ENCODE assay signal across 8 cellular contexts in the genomic region with DNA sequence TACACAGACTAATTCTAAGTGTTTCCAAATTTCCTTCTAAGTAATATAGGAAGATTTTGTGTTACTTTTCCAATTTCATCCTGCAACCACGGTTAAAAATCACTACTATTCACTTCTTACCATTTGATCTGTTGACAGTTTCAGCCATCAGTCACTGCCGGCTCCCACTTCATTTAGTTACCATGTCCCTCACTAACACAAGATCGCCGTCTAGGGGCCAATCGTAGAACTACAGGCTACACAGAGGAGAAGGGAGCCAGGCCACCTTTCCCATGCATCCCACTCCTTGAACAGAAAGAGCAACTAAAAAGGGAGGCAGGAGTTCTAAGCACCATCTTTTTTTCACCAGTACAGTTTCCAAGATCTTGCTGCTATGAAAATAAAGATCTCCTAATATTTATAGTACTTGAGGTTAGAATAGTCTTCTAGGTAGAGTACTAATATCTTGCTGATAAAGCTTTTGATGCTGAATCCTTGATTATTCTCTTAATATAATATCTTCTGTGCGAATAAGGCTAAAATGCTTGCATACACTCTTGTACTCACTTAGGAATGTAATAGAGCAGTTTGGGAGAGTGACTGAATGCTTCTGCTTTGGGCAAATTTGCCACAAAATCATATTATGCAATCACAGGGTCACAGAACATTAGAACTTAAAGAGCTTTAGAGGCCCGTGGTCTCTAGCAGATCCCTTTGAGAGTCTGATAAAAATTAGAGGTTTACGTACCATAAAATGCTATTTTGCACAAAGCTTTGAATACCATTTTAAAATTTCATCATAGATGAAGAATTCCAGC. TPM values are rescaled to one million over a fixed set of nuclear protein-coding genes. Genes with fewer than 3 reads are reported as not detected.
DNase-seq lines count a peak whose midpoint lies in the region; ATAC-seq and TF ChIP-seq lines count a peak whose summit lies in the region.

No MANE protein-coding gene starts in this region.

- ATAC-seq in GM19438 (IDR thresholded peaks at IDR 0.05; ENCODE audit: low read depth, unreplicated experiment) (peak; percentile 81), GM18858 (IDR thresholded peaks at IDR 0.05; ENCODE audit: unreplicated experiment) (no peak)

- H3K4me1 ChIP-seq in adipocyte (ENCODE audit: control insufficient read depth, insufficient read depth, low read length) (peaks cover 55% of the 10 kb centered on the region), right atrium auricular region (peaks cover 0 to 42% of the 10 kb centered on the region in 2 donors), smooth muscle cell (ENCODE audit: low read depth) (no peaks in the 10 kb centered on the region)

- TF ChIP-seq CTCF in right atrium auricular region (IDR thresholded peaks at IDR 0.05) (peak; percentile 77 to 89), smooth muscle cell (IDR thresholded peaks at IDR 0.05; ENCODE audit: borderline replicate concordance, insufficient read depth, poor library complexity, severe bottlenecking) (peak; percentile 96)

- WGBS in smooth muscle cell (ENCODE audit: low lambda C conversion rate) = 17% methylated on average over 8 of the region's 8 CpGs

- DNase-seq in AML-193 (lab: John Stamatoyannopoulos, UW) (peak; percentile 33 to 40), NCI-H1092 (lab: John Stamatoyannopoulos, UW) (peak; percentile 4), SW 1271 (lab: John Stamatoyannopoulos, UW) (peak; percentile 15 to 88), adipocyte (ENCODE audit: low read depth) (peak; percentile 84), right atrium auricular region (ENCODE audit: low spot score) (peak; percentile 87), smooth muscle cell (lab: John Stamatoyannopoulos, UW; ENCODE audit: unreplicated experiment) (peak; percentile 26)

- no peak overlapping the region for H3K4me2 ChIP-seq in smooth muscle cell

- H3K36me3 ChIP-seq in adipocyte (ENCODE audit: control insufficient read depth, insufficient read depth, low read length, severe bottlenecking) (no peaks in the 10 kb centered on the region), right atrium auricular region (no peaks in the 10 kb centered on the region), smooth muscle cell (ENCODE audit: low read depth) (no peaks in the 10 kb centered on the region)

- no peaks in the 10 kb centered on the region for H3K27me3 ChIP-seq in adipocyte (replicated peaks; ENCODE audit: control insufficient read depth, insufficient read depth, low read length)
- no peaks in the 10 kb centered on the region for H3K27me3 ChIP-seq in right atrium auricular region
- H3K27me3 ChIP-seq in smooth muscle cell (ENCODE audit: low read depth) = no peaks in the 10 kb centered on the region

- H3K4me3 ChIP-seq in adipocyte (ENCODE audit: low read length) (no peak overlapping the region), right atrium auricular region (no peak overlapping the region), smooth muscle cell (no peak overlapping the region)

- H2AFZ ChIP-seq in smooth muscle cell (ENCODE audit: low read depth) = peak overlapping the region; percentile 5

- H3F3A ChIP-seq in smooth muscle cell (ENCODE audit: low read depth) = no peaks in the 10 kb centered on the region

- H3K27ac ChIP-seq in right atrium auricular region = peak overlapping the region; percentile 41 to 48
- H3K27ac ChIP-seq in smooth muscle cell (ENCODE audit: low read depth) = peak overlapping the region; percentile 64

- peak overlapping the region; percentile 55 for H3K9ac ChIP-seq in adipocyte (ENCODE audit: low read length)
- H3K9ac ChIP-seq in smooth muscle cell (ENCODE audit: low read depth) = no peak overlapping the region

- H3K79me2 ChIP-seq in smooth muscle cell (ENCODE audit: low read depth) = no peaks in the 10 kb centered on the region

- no peaks in the 10 kb centered on the region for H3K9me3 ChIP-seq in adipocyte (ENCODE audit: control insufficient read depth, low read length)
- H3K9me3 ChIP-seq in right atrium auricular region = no peaks in the 10 kb centered on the region
- no peaks in the 10 kb centered on the region for H3K9me3 ChIP-seq in smooth muscle cell (replicated peaks; ENCODE audit: low read depth)

- no peaks in the 10 kb centered on the region for H4K20me1 ChIP-seq in smooth muscle cell (ENCODE audit: low read depth)

RNA-seq across cellular contexts. Expression of gene CYP1B1, which starts 39.5 kb away (rescaled TPM):
- 10 to 100 TPM; 25.1 to 92.6 TPM for total RNA-seq in right atrium auricular region
- total RNA-seq in smooth muscle cell = 23.2 and 42.6 TPM in 2 replicates
- 29.6 and 47.7 TPM in 2 replicates for polyA plus RNA-seq in smooth muscle cell

Comparison
In these comparisons a context has a peak if more than half of its experiments do, and no peak if none do; other contexts are left out.
1. DNase-seq: peak in every context shown above with its lines; median percentile 87 in right atrium auricular region; 84 in adipocyte; 52 in SW 1271; 36 in AML-193; 26 in smooth muscle cell; 4 in NCI-H1092.